ENCODE assay signal across 8 cellular contexts in genomic region chr16:87765473-87765775, GRCh38. TPM values are rescaled to one million over a fixed set of nuclear protein-coding genes. Genes with fewer than 3 reads are reported as not detected.
DNase-seq lines count a peak whose midpoint lies in the region; ATAC-seq and TF ChIP-seq lines count a peak whose summit lies in the region.

No MANE protein-coding gene starts in this region.

- H3F3A ChIP-seq in PC-3 (ENCODE audit: low read length, unreplicated experiment), result no peaks in the 10 kb centered on the region

- peak overlapping the region; percentile 95 for H3K4me2 ChIP-seq in PC-3 (ENCODE audit: low read length)

- H3K9ac ChIP-seq in PC-3 (ENCODE audit: low read length), result peak overlapping the region; percentile 94

- no TSS peak for BruUV-seq in PC-3 (replicated peaks; lab: Mats Ljungman, UMichigan)

- peak; percentile 17 for ATAC-seq in HG02571 (IDR thresholded peaks at IDR 0.05; ENCODE audit: unreplicated experiment)
- peak; percentile 21 for ATAC-seq in PC-3
- ATAC-seq in activated naive CD8-positive, alpha-beta T cell treated with anti-CD3 and anti-CD28 coated beads, Interleukin-2, amount 10 ng/mL, durations not matched to agents 7 days and 5 days (ENCODE audit: low read depth), result peak; percentile 71

- intact Hi-C loops in PC-3 (cut with micrococcal nuclease), result no loop called here

- no peak for DNase-seq in PC-3
- no peak for DNase-seq in activated naive CD8-positive, alpha-beta T cell treated with anti-CD3 and anti-CD28 coated beads, Interleukin-2, amount 10 ng/mL, durations not matched to agents 7 days and 5 days
- peak in 2 of 3 experiments; percentile 21 to 32 for DNase-seq in stimulated activated CD4-positive, alpha-beta T cell treated with anti-CD3 and anti-CD28 coated beads, TNF-alpha, amount 100 ng/mL, for 24 hours (ENCODE audit: low read depth in 3 of 3)
- no peak for DNase-seq in NCI-H446 treated with DMSO at 0.1 percent for 48 hours (lab: John Stamatoyannopoulos, UW)
- DNase-seq in NCI-H1694 (lab: John Stamatoyannopoulos, UW), result no peak

- H3K9me3 ChIP-seq in PC-3 (ENCODE audit: low read length) (no peaks in the 10 kb centered on the region), iPS-18c (ENCODE audit: control insufficient read depth, insufficient read depth, low read length) (no peaks in the 10 kb centered on the region)

- H3K27ac ChIP-seq in PC-3 (ENCODE audit: low read length), result no peak overlapping the region; the same call in 1 of the 2 replicates

- peaks cover 8% of the 10 kb centered on the region for H3K36me3 ChIP-seq in PC-3 (ENCODE audit: low read depth, low read length)

- H3K27me3 ChIP-seq in PC-3 (ENCODE audit: low read length), result no peaks in the 10 kb centered on the region

- H3K27ac Mint-ChIP-seq in activated naive CD8-positive, alpha-beta T cell treated with anti-CD3 and anti-CD28 coated beads, Interleukin-2, amount 10 ng/mL, durations not matched to agents 7 days and 5 days, result peak overlapping the region; percentile 99

- no peaks in the 10 kb centered on the region for H3K27me3 Mint-ChIP-seq in activated naive CD8-positive, alpha-beta T cell treated with anti-CD3 and anti-CD28 coated beads, Interleukin-2, amount 10 ng/mL, durations not matched to agents 7 days and 5 days

- H3K4me3 ChIP-seq in GM08714 (ENCODE audit: low read length), result peak overlapping the region; percentile 88
- peak overlapping the region; percentile 99 for H3K4me3 ChIP-seq in PC-3 (ENCODE audit: low read length)
- peak overlapping the region; percentile 95 for H3K4me3 ChIP-seq in iPS-18c (ENCODE audit: insufficient read depth, low read depth, low read length)

- peak overlapping the region; percentile 99 for H3K4me3 Mint-ChIP-seq in activated naive CD8-positive, alpha-beta T cell treated with anti-CD3 and anti-CD28 coated beads, Interleukin-2, amount 10 ng/mL, durations not matched to agents 7 days and 5 days

- no peaks in the 10 kb centered on the region for H3K9me2 ChIP-seq in PC-3 (replicated peaks; ENCODE audit: low read length)

- CTCF ChIA-PET in PC-3 (lab: Charles Lee), result interaction anchor here (0.6 kb wide), 1 partner anchor 13 kb away, joined by 3 read pairs; no protein-coding TSS in a partner anchor

- peaks cover 49% of the 10 kb centered on the region for H3K79me2 ChIP-seq in PC-3 (ENCODE audit: low read length)

- H3K36me3 Mint-ChIP-seq in activated naive CD8-positive, alpha-beta T cell treated with anti-CD3 and anti-CD28 coated beads, Interleukin-2, amount 10 ng/mL, durations not matched to agents 7 days and 5 days, result peaks cover 21% of the 10 kb centered on the region

- no peaks in the 10 kb centered on the region for H3K9me3 Mint-ChIP-seq in activated naive CD8-positive, alpha-beta T cell treated with anti-CD3 and anti-CD28 coated beads, Interleukin-2, amount 10 ng/mL, durations not matched to agents 7 days and 5 days

- POLR2A ChIA-PET in PC-3 (lab: Charles Lee; ENCODE audit: unreplicated experiment), result interaction anchor here (0.6 kb wide), 1 partner anchor 7 kb away, joined by 4 read pairs; no protein-coding TSS in a partner anchor
- POLR2A ChIA-PET in activated naive CD8-positive, alpha-beta T cell treated with anti-CD3 and anti-CD28 coated beads, Interleukin-2, amount 10 ng/mL, durations not matched to agents 7 days and 5 days (lab: Charles Lee), result interaction anchor here (0.5 to 3.1 kb wide), 30 partner anchors 8 to 805 kb away, joined by 3 to 39 read pairs (median 5); partner anchors contain the start of genes BANP, FBXO31, SLC7A5 and ZC3H18

- no peaks in the 10 kb centered on the region for H4K20me1 ChIP-seq in PC-3 (ENCODE audit: low read length)

- peaks cover 29% of the 10 kb centered on the region for H3K4me1 Mint-ChIP-seq in activated naive CD8-positive, alpha-beta T cell treated with anti-CD3 and anti-CD28 coated beads, Interleukin-2, amount 10 ng/mL, durations not matched to agents 7 days and 5 days

- TF ChIP-seq CTCF in PC-3 (conservative IDR thresholded peaks at IDR 0.05; ENCODE audit: low read depth, low read length), result no peak

- H2AFZ ChIP-seq in PC-3 (ENCODE audit: low read length), result peak overlapping the region; percentile 81

- 0 out of 2 replicates have a peak, but pooled peaks cover 4% of the 10 kb centered on the region for H3K4me1 ChIP-seq in PC-3 (ENCODE audit: insufficient read depth, low read length)

RNA-seq across cellular contexts. Expression of gene KLHDC4, which starts 0.4 kb away (rescaled TPM):
- 36.3 and 68.2 TPM in 2 replicates for total RNA-seq in PC-3 (2014; rRNA removed)
- 100 to 1,000 TPM in 1 of 2 experiments, 10 to 100 TPM in 1; 99.4 to 105 TPM for total RNA-seq in activated naive CD8-positive, alpha-beta T cell treated with anti-CD3 and anti-CD28 coated beads, Interleukin-2, amount 10 ng/mL, durations not matched to agents 7 days and 5 days

Comparison
In these comparisons a context has a peak if more than half of its experiments do, and no peak if none do; other contexts are left out.
1. ATAC-seq: peak in every context shown above with its lines; median percentile 71 in activated naive CD8-positive, alpha-beta T cell treated with anti-CD3 and anti-CD28 coated beads, Interleukin-2, amount 10 ng/mL, durations not matched to agents 7 days and 5 days; 21 in PC-3; 17 in HG02571.
2. DNase-seq: peak in stimulated activated CD4-positive, alpha-beta T cell treated with anti-CD3 and anti-CD28 coated beads, TNF-alpha, amount 100 ng/mL, for 24 hours (2 of 3); none in PC-3 (single experiment), activated naive CD8-positive, alpha-beta T cell treated with anti-CD3 and anti-CD28 coated beads, Interleukin-2, amount 10 ng/mL, durations not matched to agents 7 days and 5 days (single experiment), NCI-H446 treated with DMSO at 0.1 percent for 48 hours (single experiment) and NCI-H1694 (single experiment).
3. Peak in every context shown above with its lines, with median percentiles within 50 percentile points of each other: H3K4me3 ChIP-seq.